ENCODE assay signal across 16 cellular contexts in the genomic region with DNA sequence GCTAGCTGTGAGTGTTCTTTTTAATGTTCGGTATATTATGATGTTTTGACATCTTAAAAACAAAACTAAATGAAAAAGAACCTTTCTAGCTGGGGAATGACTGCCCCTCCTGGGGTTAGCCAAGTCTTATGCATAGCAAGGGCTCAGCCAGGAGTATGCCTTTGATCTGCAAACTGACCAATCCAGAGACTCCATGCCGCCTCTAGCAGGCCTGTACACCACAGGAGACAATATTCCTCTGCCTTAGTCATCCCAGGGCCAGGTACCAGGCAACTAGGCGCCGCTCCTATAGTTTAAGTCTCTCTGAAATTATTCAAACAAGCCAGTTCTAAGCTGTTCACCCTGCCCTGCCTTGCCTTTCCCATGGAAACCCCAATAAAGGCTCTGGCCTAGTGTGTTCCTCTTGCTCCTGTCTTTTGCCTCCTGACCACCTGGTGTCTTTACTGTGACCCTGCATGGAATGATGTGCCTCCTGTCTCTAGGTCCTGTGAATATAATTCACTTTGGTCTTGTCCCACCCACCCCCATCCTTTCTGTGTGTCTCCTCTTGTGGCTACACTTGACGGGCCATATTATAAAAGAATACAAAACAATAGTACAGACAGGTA.
"Had no signal": no experiment of that assay in that cellular context is flagged by ENCODE, and none has a peak within 500 bp of the region (broad histone marks: within the 10 kb centered on the region; RNA-seq: fewer than 3 reads in every experiment).

No MANE protein-coding gene starts in this region.

- H3K4me1 ChIP-seq: gastroesophageal sphincter, psoas muscle, testis, upper lobe of right lung had no signal

- H3K36me3 ChIP-seq: upper lobe of right lung had no signal

- H3K4me3 Mint-ChIP-seq: activated naive CD8-positive, alpha-beta T cell; natural killer cell; stimulated activated naive CD8-positive, alpha-beta T cell treated with anti-CD3 and anti-CD28 coated beads, Interleukin-15, Interleukin-2, amounts not matched to agents 100 ng/mL and 50 ng/mL, for 24 hours had no signal

- H3K27ac ChIP-seq: gastroesophageal sphincter, psoas muscle, testis, upper lobe of right lung had no signal

- DNase-seq: activated effector memory CD4-positive, alpha-beta T cell treated with anti-CD3 and anti-CD28 coated beads, Interleukin-2, amount 50 U/mL, for 16 hours; activated T-cell treated with anti-CD3 and anti-CD28 coated beads, Interleukin-2, amount 50 U/mL, for 1 hour; left colon; mammary epithelial cell; natural killer cell; occipital lobe; psoas muscle; stimulated activated CD4-positive, alpha-beta T cell treated with anti-CD3 and anti-CD28 coated beads, Interleukin-4, amount 100 ng/mL, for 1 hour; stimulated activated CD8-positive, alpha-beta memory T cell treated with anti-CD3 and anti-CD28 coated beads, Interleukin-4, amount 100 ng/mL, for 48 hours; T-helper 2 cell; testis; upper lobe of right lung had no signal

- H3K27ac Mint-ChIP-seq: activated naive CD8-positive, alpha-beta T cell; natural killer cell; stimulated activated naive CD8-positive, alpha-beta T cell treated with anti-CD3 and anti-CD28 coated beads, Interleukin-15, Interleukin-2, amounts not matched to agents 100 ng/mL and 50 ng/mL, for 24 hours had no signal

- FAIRE-seq: colon had no signal

- H3K27me3 ChIP-seq: gastroesophageal sphincter, testis, upper lobe of right lung had no signal

- ATAC-seq: gastroesophageal sphincter, left colon, natural killer cell, psoas muscle, upper lobe of right lung had no signal

- H3K27me3 Mint-ChIP-seq: activated naive CD8-positive, alpha-beta T cell; stimulated activated naive CD8-positive, alpha-beta T cell treated with anti-CD3 and anti-CD28 coated beads, Interleukin-15, Interleukin-2, amounts not matched to agents 100 ng/mL and 50 ng/mL, for 24 hours had no signal

- H3K9me3 Mint-ChIP-seq: natural killer cell; stimulated activated naive CD8-positive, alpha-beta T cell treated with anti-CD3 and anti-CD28 coated beads, Interleukin-15, Interleukin-2, amounts not matched to agents 100 ng/mL and 50 ng/mL, for 24 hours had no signal

- H3K4me1 Mint-ChIP-seq: natural killer cell had no signal

- H3K4me3 ChIP-seq: gastroesophageal sphincter, psoas muscle, testis, upper lobe of right lung had no signal

- H3K9me3 ChIP-seq: gastroesophageal sphincter, psoas muscle, testis, upper lobe of right lung had no signal
